In the genomic region with DNA sequence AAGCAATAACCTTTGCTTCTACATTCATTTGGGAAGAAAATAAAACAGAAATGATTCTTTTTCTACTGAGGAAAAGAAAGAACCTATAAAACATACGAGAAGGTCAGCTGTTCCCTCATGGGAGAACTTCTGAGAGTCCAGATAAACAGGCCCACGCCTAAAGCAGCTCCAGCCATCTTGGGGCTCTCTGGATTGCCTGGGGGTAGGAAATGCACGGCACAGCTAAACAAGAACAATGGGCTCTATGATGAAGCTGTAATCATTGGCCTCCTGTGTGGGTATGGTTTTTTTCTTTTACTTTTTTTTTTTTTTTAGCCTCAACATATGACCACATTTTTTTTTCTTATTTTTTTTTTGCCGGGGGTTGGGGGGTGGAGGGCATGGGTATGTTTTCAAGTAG, we compare ENCODE assay signal across 17 cellular contexts. TPM values are rescaled to one million over a fixed set of nuclear protein-coding genes. Genes with fewer than 3 reads are reported as not detected.
"Had no signal": no experiment of that assay in that cellular context is flagged by ENCODE, and none has a peak within 500 bp of the region (broad histone marks: within the 10 kb centered on the region; RNA-seq: fewer than 3 reads in every experiment).

No MANE protein-coding gene starts in this region.

- ATAC-seq: lower lobe of right lung; mucosa of descending colon; naive thymus-derived CD8-positive, alpha-beta T cell; T-helper 17 cell; WTC11 had no signal

- DNase-seq: activated CD4-positive, alpha-beta T cell treated with anti-CD3 and anti-CD28 coated beads, Interleukin-2, amount 10 ng/mL, durations not matched to agents 24 days and 14 days; activated CD8-positive, alpha-beta memory T cell treated with anti-CD3 and anti-CD28 coated beads for 24 hours; activated naive CD4-positive, alpha-beta T cell treated with Interleukin-2 at 50 U/mL for 16 hours; colonic mucosa; hypothalamus; lower lobe of right lung; mucosa of descending colon; naive thymus-derived CD8-positive, alpha-beta T cell; stimulated activated CD4-positive, alpha-beta T cell treated with anti-CD3 and anti-CD28 coated beads, Interleukin-4, amount 100 ng/mL, for 1 hour; stimulated activated CD8-positive, alpha-beta memory T cell treated with anti-CD3 and anti-CD28 coated beads, Interleukin-4, amount 100 ng/mL, for 48 hours; T-helper 17 cell; testis had no signal

- H3K4me3 ChIP-seq: cardiac muscle cell, colonic mucosa, lower lobe of right lung, mucosa of descending colon, testis had no signal

- H3K27me3 ChIP-seq: cardiac muscle cell, colonic mucosa, testis had no signal

- H3K9me3 ChIP-seq: colonic mucosa, lower lobe of right lung, mucosa of descending colon, testis had no signal

- H3K9me3 Mint-ChIP-seq: activated CD4-positive, alpha-beta T cell treated with anti-CD3 and anti-CD28 coated beads, Interleukin-2, amount 10 ng/mL, durations not matched to agents 24 days and 14 days; stimulated activated naive CD8-positive, alpha-beta T cell treated with anti-CD3 and anti-CD28 coated beads, Interleukin-15, Interleukin-2, amounts not matched to agents 100 ng/mL and 50 ng/mL, for 24 hours had no signal

- H3K4me3 Mint-ChIP-seq: activated CD4-positive, alpha-beta T cell treated with anti-CD3 and anti-CD28 coated beads, Interleukin-2, amount 10 ng/mL, durations not matched to agents 24 days and 14 days; naive thymus-derived CD8-positive, alpha-beta T cell; stimulated activated naive CD8-positive, alpha-beta T cell treated with anti-CD3 and anti-CD28 coated beads, Interleukin-15, Interleukin-2, amounts not matched to agents 100 ng/mL and 50 ng/mL, for 24 hours; T-helper 17 cell; WTC11 had no signal

- H3K27me3 Mint-ChIP-seq: activated CD4-positive, alpha-beta T cell treated with anti-CD3 and anti-CD28 coated beads, Interleukin-2, amount 10 ng/mL, durations not matched to agents 24 days and 14 days; naive thymus-derived CD8-positive, alpha-beta T cell; stimulated activated naive CD8-positive, alpha-beta T cell treated with anti-CD3 and anti-CD28 coated beads, Interleukin-15, Interleukin-2, amounts not matched to agents 100 ng/mL and 50 ng/mL, for 24 hours; T-helper 17 cell had no signal

- H3K36me3 ChIP-seq: cardiac muscle cell, colonic mucosa, lower lobe of right lung had no signal

- H3K27ac Mint-ChIP-seq: activated CD4-positive, alpha-beta T cell treated with anti-CD3 and anti-CD28 coated beads, Interleukin-2, amount 10 ng/mL, durations not matched to agents 24 days and 14 days; naive thymus-derived CD8-positive, alpha-beta T cell; stimulated activated naive CD8-positive, alpha-beta T cell treated with anti-CD3 and anti-CD28 coated beads, Interleukin-15, Interleukin-2, amounts not matched to agents 100 ng/mL and 50 ng/mL, for 24 hours; T-helper 17 cell; WTC11 had no signal

- H3K27ac ChIP-seq: cardiac muscle cell, colonic mucosa, lower lobe of right lung, testis had no signal

- H3K4me1 ChIP-seq: colonic mucosa had no signal

RNA-seq across cellular contexts. Expression of a gene that starts 6.4 kb away (rescaled TPM):
- total RNA-seq: activated CD4-positive, alpha-beta T cell treated with anti-CD3 and anti-CD28 coated beads, Interleukin-2, amount 10 ng/mL, durations not matched to agents 24 days and 14 days; cardiac muscle cell; colonic mucosa; glomerular endothelial cell; lower lobe of right lung; mucosa of descending colon; naive thymus-derived CD8-positive, alpha-beta T cell; omental fat pad; T-helper 17 cell; WTC11 had no signal
- polyA plus RNA-seq: naive thymus-derived CD8-positive, alpha-beta T cell had no signal
